12 cellular contexts compared by ENCODE assay signal in the genomic region with DNA sequence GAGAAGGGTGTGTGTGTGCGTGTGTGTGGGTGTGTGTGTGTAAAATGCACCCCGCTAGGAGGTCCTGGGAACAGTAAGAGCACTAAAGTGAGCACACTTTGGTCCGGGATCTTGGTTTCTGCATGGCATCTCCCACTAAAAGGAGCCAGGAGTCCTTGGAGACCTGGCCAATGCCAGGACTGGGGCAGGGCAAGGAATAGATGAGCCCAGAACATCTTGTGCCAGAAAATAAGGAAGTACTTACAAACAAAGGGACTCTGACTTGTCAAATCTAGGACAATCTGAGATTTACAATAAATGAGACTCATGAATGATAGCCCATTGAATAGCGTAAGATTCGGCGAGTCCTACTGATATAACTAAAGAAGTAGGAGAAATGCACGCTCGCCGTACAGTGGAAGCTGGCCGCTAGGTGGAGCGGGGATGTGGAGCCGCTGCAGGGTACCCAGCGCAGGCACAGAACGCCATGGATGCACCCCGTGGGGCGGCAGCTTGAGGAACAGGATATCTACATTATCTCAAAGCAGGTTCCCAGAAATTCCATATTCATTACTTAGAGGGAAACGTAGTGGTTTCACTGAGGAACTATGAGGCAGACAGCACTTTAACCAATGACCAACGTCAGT. TPM values are rescaled to one million over a fixed set of nuclear protein-coding genes. Genes with fewer than 3 reads are reported as not detected.
A peak's percentile ranks its signal among the peaks of the same experiment; 100 is the strongest.
DNase-seq lines count a peak whose midpoint lies in the region; ATAC-seq, FAIRE-seq and TF ChIP-seq lines count a peak whose summit lies in the region.
"Had no signal": no experiment of that assay in that cellular context is flagged by ENCODE, and none has a peak within 500 bp of the region (broad histone marks: within the 10 kb centered on the region; RNA-seq: fewer than 3 reads in every experiment).

No MANE protein-coding gene starts in this region.

- H3K4me3 Mint-ChIP-seq in CD8-positive, alpha-beta T cell, result no peak overlapping the region
- peak overlapping the region in 1 of 8 donors; percentile 50 for H3K4me3 Mint-ChIP-seq in naive B cell
- H3K4me3 Mint-ChIP-seq: mesothelial cell of epicardium had no signal

- peaks cover 100% of the 10 kb centered on the region for H3K79me2 ChIP-seq in Loucy (ENCODE audit: insufficient read depth, low read length)

- H3K36me3 ChIP-seq in CD8-positive, alpha-beta T cell (ENCODE audit: insufficient read depth, low read length), result peaks cover 6% of the 10 kb centered on the region
- H3K36me3 ChIP-seq in Loucy (ENCODE audit: insufficient read depth, low read length), result peaks cover 72% of the 10 kb centered on the region; the same call in 1 of the 2 replicates

- peaks cover 87% of the 10 kb centered on the region for H4K20me1 ChIP-seq in Loucy (ENCODE audit: insufficient read depth, low read length, poor library complexity, severe bottlenecking)

- TF ChIP-seq CTCF in CD8-positive, alpha-beta T cell (IDR thresholded peaks at IDR 0.05), result no peak
- no peak for TF ChIP-seq CTCF in Loucy (conservative IDR thresholded peaks at IDR 0.05; ENCODE audit: low read length)
- TF ChIP-seq CTCF in choroid plexus epithelial cell (conservative IDR thresholded peaks at IDR 0.05; ENCODE audit: low read depth, low read length), result peak; percentile 64

- FAIRE-seq in urothelium cell line (lab: Jason Lieb, UNC), result no peak
- FAIRE-seq: pancreas had no signal

- H3K4me3 ChIP-seq in CD8-positive, alpha-beta T cell (ENCODE audit: low read depth, low read length), result no peak overlapping the region
- peak overlapping the region; percentile 93 for H3K4me3 ChIP-seq in Loucy (ENCODE audit: low read length, poor library complexity, severe bottlenecking)
- no peak overlapping the region for H3K4me3 ChIP-seq in choroid plexus epithelial cell (ENCODE audit: low read depth, low read length)
- H3K4me3 ChIP-seq: pancreas had no signal

- H3F3A ChIP-seq in Loucy (ENCODE audit: low read depth), result no peaks in the 10 kb centered on the region

- H3K27ac Mint-ChIP-seq in CD8-positive, alpha-beta T cell, result peak overlapping the region; percentile 22
- peak overlapping the region in 4 of 6 donors; percentile 20 to 84 (median 36) for H3K27ac Mint-ChIP-seq in naive B cell
- H3K27ac Mint-ChIP-seq: mesothelial cell of epicardium had no signal

- no peaks in the 10 kb centered on the region for H3K9me3 ChIP-seq in CD8-positive, alpha-beta T cell (ENCODE audit: low read length)
- no peaks in the 10 kb centered on the region for H3K9me3 ChIP-seq in Loucy (ENCODE audit: insufficient read depth, low read depth, low read length)
- H3K9me3 ChIP-seq: pancreas had no signal

- POLR2A ChIA-PET in CD8-positive, alpha-beta T cell (lab: Charles Lee), result no interaction called here

- H3K27me3 ChIP-seq in CD8-positive, alpha-beta T cell (ENCODE audit: insufficient read depth, low read length), result no peaks in the 10 kb centered on the region
- no peaks in the 10 kb centered on the region for H3K27me3 ChIP-seq in Loucy (ENCODE audit: insufficient read depth, low read length, poor library complexity, severe bottlenecking)
- H3K27me3 ChIP-seq: pancreas had no signal

- peak overlapping the region; percentile 84 for H3K4me2 ChIP-seq in Loucy (ENCODE audit: low read depth, low read length, poor library complexity, severe bottlenecking)

- H2AFZ ChIP-seq in Loucy (ENCODE audit: low read length), result no peak overlapping the region

- intact Hi-C loops in CD8-positive, alpha-beta T cell (cut with DNase I, micrococcal nuclease), result no loop called here

- peaks cover 21% of the 10 kb centered on the region for H3K4me1 ChIP-seq in CD8-positive, alpha-beta T cell (ENCODE audit: insufficient read depth, low read length)
- peaks cover 97% of the 10 kb centered on the region for H3K4me1 ChIP-seq in Loucy (ENCODE audit: insufficient read depth, low read length, poor library complexity, severe bottlenecking)

- H3K9me2 ChIP-seq in Loucy (replicated peaks; ENCODE audit: low read depth, low read length), result no peaks in the 10 kb centered on the region

- peak overlapping the region; percentile 95 for H3K9ac ChIP-seq in Loucy (ENCODE audit: low read depth, low read length, poor library complexity, severe bottlenecking)

- peaks cover 43% of the 10 kb centered on the region for H3K4me1 Mint-ChIP-seq in CD8-positive, alpha-beta T cell (ENCODE audit: low read depth)
- peaks cover 51 to 72% (median 69%) of the 10 kb centered on the region in 3 donors for H3K4me1 Mint-ChIP-seq in naive B cell

- CTCF ChIA-PET in CD8-positive, alpha-beta T cell (lab: Charles Lee), result interaction anchor here (1.8 kb wide), 1 partner anchor 16 kb away, joined by 4 read pairs; no protein-coding TSS in a partner anchor

- no peaks in the 10 kb centered on the region for H3K9me3 Mint-ChIP-seq in CD8-positive, alpha-beta T cell
- H3K9me3 Mint-ChIP-seq in naive B cell, result no peaks in the 10 kb centered on the region
- H3K9me3 Mint-ChIP-seq: mesothelial cell of epicardium had no signal

- no peaks in the 10 kb centered on the region for H3K27me3 Mint-ChIP-seq in CD8-positive, alpha-beta T cell (ENCODE audit: low read depth)
- H3K27me3 Mint-ChIP-seq in naive B cell, result no peaks in the 10 kb centered on the region

- H3K27ac ChIP-seq in CD8-positive, alpha-beta T cell (ENCODE audit: low read depth, low read length), result no peak overlapping the region
- H3K27ac ChIP-seq: pancreas had no signal

- peaks cover 75% of the 10 kb centered on the region for H3K36me3 Mint-ChIP-seq in CD8-positive, alpha-beta T cell
- H3K36me3 Mint-ChIP-seq in naive B cell, result peaks cover 20 to 34% of the 10 kb centered on the region in 2 donors

- ATAC-seq in CD8-positive, alpha-beta T cell, result no peak
- ATAC-seq in naive B cell (ENCODE audit: low read depth in 2 of 2), result no peak
- no peak for ATAC-seq in GM18870 (IDR thresholded peaks at IDR 0.05; ENCODE audit: unreplicated experiment)
- ATAC-seq: pancreas had no signal

- no peak for DNase-seq in CD8-positive, alpha-beta T cell
- DNase-seq in choroid plexus epithelial cell (ENCODE audit: low read depth), result peak; percentile 37
- DNase-seq in naive B cell, result no peak
- no peak for DNase-seq in OCI-M1 (lab: John Stamatoyannopoulos, UW)
- no peak for DNase-seq in urothelium cell line (ENCODE audit: low spot score)
- DNase-seq in stimulated activated CD4-positive, alpha-beta T cell treated with anti-CD3 and anti-CD28 coated beads, Interleukin-15, amount 100 ng/mL, for 24 hours, result no peak
- DNase-seq: activated CD4-positive, alpha-beta T cell treated with anti-CD3 and anti-CD28 coated beads for 1 hour; DMS79 treated with DMSO at 0.1 percent for 48 hours; pancreas had no signal

RNA-seq across cellular contexts. Expression of a gene that starts 7.1 kb away (rescaled TPM):
- 10 to 100 TPM; 24.2 to 25.9 TPM for total RNA-seq in CD8-positive, alpha-beta T cell
- polyA plus RNA-seq in naive B cell (ENCODE audit: low read depth in 6 of 6), result 10 to 100 TPM in 4 of 6 donors, 1 to 10 TPM in 2; 4.9 to 15.7 (median 11.2) TPM

RNA-seq across cellular contexts. Expression of a gene that starts 24.7 kb away (rescaled TPM):
- total RNA-seq in CD8-positive, alpha-beta T cell, result under 1 TPM in 1 of 2 experiments, not detected in 1; 0.16 TPM
- polyA plus RNA-seq in naive B cell (ENCODE audit: low read depth in 6 of 6), result not detected
